Comparison of ENCODE assay signal across 17 cellular contexts in the genomic region with DNA sequence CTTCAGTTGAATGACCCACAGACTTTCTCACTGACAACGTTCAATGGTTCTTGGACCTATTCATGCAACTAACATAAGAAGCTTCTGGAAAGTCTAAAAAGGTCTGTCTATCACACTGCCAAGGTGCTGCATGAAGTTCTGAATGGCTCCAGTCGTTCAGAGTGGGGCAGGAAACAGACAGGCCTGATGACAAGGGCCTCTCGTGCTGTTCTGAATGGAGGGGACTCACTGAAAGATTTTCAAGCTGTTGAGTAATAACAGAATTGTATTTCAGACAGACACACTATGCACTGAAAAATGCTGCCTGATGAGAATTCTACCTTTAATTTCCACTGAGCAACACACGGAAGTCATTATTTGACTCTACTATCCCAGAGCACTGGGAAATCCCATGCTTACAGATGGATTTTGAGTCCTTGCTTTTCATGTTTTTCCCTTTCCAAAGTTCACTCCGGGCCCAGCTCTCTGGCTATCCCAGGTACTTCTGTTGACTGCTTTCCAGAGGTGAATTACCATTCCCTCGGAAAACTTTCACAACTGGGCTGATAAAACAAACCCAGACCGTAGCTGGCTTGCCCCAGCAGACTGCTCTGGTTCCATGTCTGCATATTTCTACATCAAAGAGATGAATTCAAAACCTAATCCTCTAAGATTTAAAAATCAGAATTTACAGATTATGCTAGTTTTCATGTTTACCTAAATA.
A peak's percentile ranks its signal among the peaks of the same experiment; 100 is the strongest.
DNase-seq lines count a peak whose midpoint lies in the region; ATAC-seq lines count a peak whose summit lies in the region.
"Had no signal": no experiment of that assay in that cellular context is flagged by ENCODE, and none has a peak within 500 bp of the region (broad histone marks: within the 10 kb centered on the region; RNA-seq: fewer than 3 reads in every experiment).

No MANE protein-coding gene starts in this region.

- H3K27ac Mint-ChIP-seq in IgD-negative memory B cell: peak overlapping the region in 2 of 3 donors; percentile 63 to 68
- H3K27ac Mint-ChIP-seq in effector memory CD8-positive, alpha-beta T cell: peak overlapping the region; percentile 81 to 88
- peak overlapping the region; percentile 20 to 87 for H3K27ac Mint-ChIP-seq in natural killer cell treated with Interleukin-12 subunit alpha and Interleukin-12 subunit beta and Interleukin-15 and Interleukin-18, amount 100 ng/mL, for 72 hours
- H3K27ac Mint-ChIP-seq: progenitor cell of endocrine pancreas had no signal

- no peak for DNase-seq in activated CD4-positive, CD25-positive, alpha-beta regulatory T cell treated with anti-CD3 and anti-CD28 coated beads, Interleukin-2, amount 50 U/mL, for 72 hours
- DNase-seq in effector memory CD8-positive, alpha-beta T cell: no peak
- no peak for DNase-seq in natural killer cell treated with Interleukin-12 subunit alpha and Interleukin-12 subunit beta and Interleukin-15 and Interleukin-18, amount 100 ng/mL, for 72 hours (ENCODE audit: low spot score)
- DNase-seq in NCI-H1417 (lab: John Stamatoyannopoulos, UW) (no peak), HCEC 1CT (no peak)
- DNase-seq: activated CD8-positive, alpha-beta memory T cell treated with anti-CD3 and anti-CD28 coated beads, Interleukin-2, amount 50 U/mL, for 4 hours; effector memory CD4-positive, alpha-beta T cell; Kasumi-1; NCI-H1092 treated with DMSO at 0.1 percent for 48 hours; NCI-H526; stimulated activated CD8-positive, alpha-beta memory T cell treated with anti-CD3 and anti-CD28 coated beads, Interleukin-4, amount 100 ng/mL, for 48 hours; transverse colon had no signal

- ATAC-seq in activated CD4-positive, CD25-positive, alpha-beta regulatory T cell treated with anti-CD3 and anti-CD28 coated beads, Interleukin-2, amount 50 U/mL, for 24 hours: peak; percentile 59 to 76
- ATAC-seq in effector memory CD8-positive, alpha-beta T cell (replicated peaks): no peak
- peak in 1 of 2 donors; percentile 57 for ATAC-seq in natural killer cell treated with Interleukin-12 subunit alpha and Interleukin-12 subunit beta and Interleukin-15 and Interleukin-18, amount 100 ng/mL, for 72 hours
- no peak for ATAC-seq in HG03108 (IDR thresholded peaks at IDR 0.05; ENCODE audit: unreplicated experiment)

- no peaks in the 10 kb centered on the region for H3K36me3 Mint-ChIP-seq in IgD-negative memory B cell
- H3K36me3 Mint-ChIP-seq in effector memory CD8-positive, alpha-beta T cell (ENCODE audit: insufficient read depth): peaks cover 60% of the 10 kb centered on the region
- H3K36me3 Mint-ChIP-seq in natural killer cell treated with Interleukin-12 subunit alpha and Interleukin-12 subunit beta and Interleukin-15 and Interleukin-18, amount 100 ng/mL, for 72 hours: peaks cover 12% of the 10 kb centered on the region

- H3K27me3 Mint-ChIP-seq in IgD-negative memory B cell: no peaks in the 10 kb centered on the region
- H3K27me3 Mint-ChIP-seq in effector memory CD8-positive, alpha-beta T cell: no peaks in the 10 kb centered on the region
- no peaks in the 10 kb centered on the region for H3K27me3 Mint-ChIP-seq in natural killer cell treated with Interleukin-12 subunit alpha and Interleukin-12 subunit beta and Interleukin-15 and Interleukin-18, amount 100 ng/mL, for 72 hours
- H3K27me3 Mint-ChIP-seq: central memory CD8-positive, alpha-beta T cell; progenitor cell of endocrine pancreas had no signal

- no peak overlapping the region for H3K4me3 Mint-ChIP-seq in IgD-negative memory B cell
- no peak overlapping the region for H3K4me3 Mint-ChIP-seq in effector memory CD8-positive, alpha-beta T cell
- no peak overlapping the region for H3K4me3 Mint-ChIP-seq in natural killer cell treated with Interleukin-12 subunit alpha and Interleukin-12 subunit beta and Interleukin-15 and Interleukin-18, amount 100 ng/mL, for 72 hours
- H3K4me3 Mint-ChIP-seq: central memory CD8-positive, alpha-beta T cell had no signal

- no peaks in the 10 kb centered on the region for H3K9me3 Mint-ChIP-seq in IgD-negative memory B cell
- no peaks in the 10 kb centered on the region for H3K9me3 Mint-ChIP-seq in effector memory CD8-positive, alpha-beta T cell
- H3K9me3 Mint-ChIP-seq in natural killer cell treated with Interleukin-12 subunit alpha and Interleukin-12 subunit beta and Interleukin-15 and Interleukin-18, amount 100 ng/mL, for 72 hours: no peaks in the 10 kb centered on the region
- H3K9me3 Mint-ChIP-seq: central memory CD8-positive, alpha-beta T cell had no signal

- peaks cover 24 to 41% (median 25%) of the 10 kb centered on the region in 3 donors for H3K4me1 Mint-ChIP-seq in IgD-negative memory B cell
- peaks cover 57 to 71% of the 10 kb centered on the region in 2 donors for H3K4me1 Mint-ChIP-seq in effector memory CD8-positive, alpha-beta T cell (ENCODE audit: low read depth in 2 of 2)
- H3K4me1 Mint-ChIP-seq in natural killer cell treated with Interleukin-12 subunit alpha and Interleukin-12 subunit beta and Interleukin-15 and Interleukin-18, amount 100 ng/mL, for 72 hours (ENCODE audit: low read depth in 2 of 2): peaks cover 67 to 69% of the 10 kb centered on the region in 2 donors

Comparison
In these comparisons a context has a peak if more than half of its experiments do, and no peak if none do; other contexts are left out.
1. ATAC-seq: peak in activated CD4-positive, CD25-positive, alpha-beta regulatory T cell treated with anti-CD3 and anti-CD28 coated beads, Interleukin-2, amount 50 U/mL, for 24 hours (2 of 2); none in effector memory CD8-positive, alpha-beta T cell (single experiment) and HG03108 (single experiment).
2. Peak in every context shown above with its lines, with median percentiles within 50 percentile points of each other: H3K27ac Mint-ChIP-seq.